Comparison of ENCODE assay signal across 8 cellular contexts in the genomic region with DNA sequence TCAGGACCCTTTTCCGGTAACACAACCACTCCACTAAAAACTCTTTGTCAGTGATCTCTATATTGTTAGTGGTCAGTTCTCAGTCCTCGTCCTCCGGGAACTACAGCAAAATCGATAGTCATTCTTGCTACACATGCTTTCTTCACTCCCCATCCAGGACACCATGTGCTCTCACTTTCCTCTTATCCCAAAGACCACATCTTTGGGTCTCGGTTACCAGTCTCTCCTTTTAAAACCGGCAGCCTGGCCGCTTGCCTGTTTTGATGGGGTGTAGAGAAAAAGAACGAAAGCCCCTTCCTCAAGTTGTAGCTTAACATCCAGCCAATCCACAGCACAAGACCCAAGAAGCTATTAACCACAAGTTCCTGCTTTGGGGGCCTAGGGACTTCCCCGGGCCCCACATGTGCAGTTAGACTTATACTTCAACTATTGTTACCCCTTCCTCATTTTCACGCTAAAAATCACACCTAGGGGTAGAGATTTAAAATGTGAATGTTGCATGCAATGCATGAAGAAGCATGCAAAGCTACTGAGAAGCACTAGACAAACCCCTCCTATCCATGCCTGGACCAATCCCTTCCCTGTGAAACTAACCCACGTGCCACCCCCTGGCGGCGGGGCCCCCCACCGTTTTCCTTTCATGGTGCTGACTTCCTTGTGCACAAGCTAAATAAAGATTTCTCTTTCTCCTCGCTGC. TPM values are rescaled to one million over a fixed set of nuclear protein-coding genes. Genes with fewer than 3 reads are reported as not detected.
DNase-seq lines count a peak whose midpoint lies in the region; ATAC-seq, FAIRE-seq and TF ChIP-seq lines count a peak whose summit lies in the region.

No MANE protein-coding gene starts in this region.

- peak overlapping the region; percentile 77 for H3K4me3 Mint-ChIP-seq in astrocyte (ENCODE audit: unreplicated experiment)

- TF ChIP-seq CTCF in Panc1 (IDR thresholded peaks at IDR 0.05) (no peak), astrocyte (IDR thresholded peaks at IDR 0.05; ENCODE audit: insufficient read depth, low read depth, low read length) (no peak), gastrocnemius medialis (IDR thresholded peaks at IDR 0.05 in 4 of 5, conservative IDR thresholded peaks at IDR 0.05 in 1 of 5) (no peak), WERI-Rb-1 (IDR thresholded peaks at IDR 0.05; ENCODE audit: low read depth, low read length) (no peak)

- H3K9me3 ChIP-seq in Panc1 (ENCODE audit: control insufficient read depth, insufficient read depth, low read depth, low read length) = peaks cover 7% of the 10 kb centered on the region; the same call in 1 of the 2 replicates
- H3K9me3 ChIP-seq in astrocyte (ENCODE audit: insufficient read depth, low read depth, low read length) = peaks cover 6% of the 10 kb centered on the region
- H3K9me3 ChIP-seq in gastrocnemius medialis = peaks cover 0 to 4% (median 0%) of the 10 kb centered on the region in 3 donors
- H3K9me3 ChIP-seq in WERI-Rb-1 (ENCODE audit: severe bottlenecking) = peaks cover 31% of the 10 kb centered on the region

- H3K9ac ChIP-seq in astrocyte (ENCODE audit: low read length) = no peak overlapping the region

- peaks cover 21% of the 10 kb centered on the region for H3K9me3 Mint-ChIP-seq in astrocyte (ENCODE audit: unreplicated experiment)

- TF ChIP-seq POLR2A in gastrocnemius medialis (IDR thresholded peaks at IDR 0.05) = no peak

- H3K27ac ChIP-seq in Panc1 (ENCODE audit: low read length) (peak overlapping the region; percentile 95), astrocyte (ENCODE audit: low read depth, low read length) (no peak overlapping the region), gastrocnemius medialis (peak overlapping the region; percentile 90 to 95 (median 95)), WERI-Rb-1 (no peak overlapping the region)

- intact Hi-C loops in Panc1 (cut with micrococcal nuclease; ENCODE audit: unreplicated experiment) (no loop called here), gastrocnemius medialis (cut with DNase I; ENCODE audit: low total_unique reads) (loop anchor here (1.0 to 5.0 kb wide), 2 partner anchors 48 to 261 kb away; partner anchors contain the start of gene DUSP8)

- H3K36me3 ChIP-seq in Panc1 (ENCODE audit: control insufficient read depth, insufficient read depth, low read length) = no peaks in the 10 kb centered on the region
- no peaks in the 10 kb centered on the region for H3K36me3 ChIP-seq in astrocyte (ENCODE audit: insufficient read depth, low read length)
- no peaks in the 10 kb centered on the region for H3K36me3 ChIP-seq in gastrocnemius medialis
- H3K36me3 ChIP-seq in WERI-Rb-1 = peaks cover 11% of the 10 kb centered on the region

- H2AFZ ChIP-seq in astrocyte (ENCODE audit: low read depth, low read length) = no peak overlapping the region

- BruUV-seq in Panc1 (replicated peaks; lab: Mats Ljungman, UMichigan) = TSS peak; percentile 86

- CTCF ChIA-PET in Panc1 (lab: Charles Lee) = interaction anchor here (0.6 kb wide), 1 partner anchor 79 kb away, joined by 6 read pairs; the partner anchor contains the start of gene BRSK2

- peaks cover 22% of the 10 kb centered on the region for H3K4me1 ChIP-seq in Panc1 (ENCODE audit: control insufficient read depth, insufficient read depth, low read length)
- peaks cover 15% of the 10 kb centered on the region for H3K4me1 ChIP-seq in astrocyte (ENCODE audit: insufficient read depth, low read length)
- peaks cover 25 to 34% of the 10 kb centered on the region in 2 donors for H3K4me1 ChIP-seq in gastrocnemius medialis

- FAIRE-seq in astrocyte (lab: Jason Lieb, UNC) = no peak

- H4K20me1 ChIP-seq in astrocyte (ENCODE audit: insufficient read depth, low read length) = peaks cover 30% of the 10 kb centered on the region

- ATAC-seq in Panc1 = no peak
- no peak for ATAC-seq in gastrocnemius medialis

- no peak for DNase-seq in Panc1 (ENCODE audit: low read depth, low spot score)
- DNase-seq in astrocyte (ENCODE audit: low read depth) = no peak
- DNase-seq in gastrocnemius medialis = no peak
- DNase-seq in WERI-Rb-1 = no peak
- no peak for DNase-seq in cerebellum (ENCODE audit: low spot score)
- no peak for DNase-seq in NCI-H128 (lab: John Stamatoyannopoulos, UW; ENCODE audit: unreplicated experiment)
- DNase-seq in NCI-H2029 treated with DMSO at 0.1 percent for 48 hours (lab: John Stamatoyannopoulos, UW) = no peak

- H3K27me3 ChIP-seq in Panc1 (ENCODE audit: control insufficient read depth, insufficient read depth, low read length) (no peaks in the 10 kb centered on the region), astrocyte (ENCODE audit: insufficient read depth, low read length) (peaks cover 5% of the 10 kb centered on the region), gastrocnemius medialis (no peaks in the 10 kb centered on the region), WERI-Rb-1 (ENCODE audit: insufficient read depth, low read depth, severe bottlenecking) (no peaks in the 10 kb centered on the region)

- peaks cover 6% of the 10 kb centered on the region for H3K4me1 Mint-ChIP-seq in astrocyte (ENCODE audit: low read depth, unreplicated experiment)

- peaks cover 1% of the 10 kb centered on the region for H3K36me3 Mint-ChIP-seq in astrocyte (ENCODE audit: low read depth, unreplicated experiment)

- H3K4me3 ChIP-seq in GM08714 (ENCODE audit: low read length) (peak overlapping the region; percentile 62; the same call in 1 of the 2 replicates), Panc1 (ENCODE audit: low read depth in 2 of 2, low read length in 2 of 2) (peak overlapping the region; percentile 66 to 76), astrocyte (ENCODE audit: insufficient read depth, low read depth, low read length) (no peak overlapping the region), gastrocnemius medialis (peak overlapping the region; percentile 66 to 92 (median 76)), WERI-Rb-1 (ENCODE audit: low read depth, low read length) (no peak overlapping the region)

- peaks cover 35% of the 10 kb centered on the region for H3K79me2 ChIP-seq in astrocyte (ENCODE audit: insufficient read depth, low read length)

- POLR2A ChIA-PET in Panc1 (lab: Charles Lee) = interaction anchor here (0.6 to 1.5 kb wide), 3 partner anchors 41 to 85 kb away, joined by 4 to 6 read pairs (median 4); no protein-coding TSS in a partner anchor

- peak overlapping the region; percentile 98 for H3K4me2 ChIP-seq in astrocyte (ENCODE audit: low read length)

- in situ Hi-C loops in Panc1 (cut with HindIII; ENCODE audit: low pct_unique_long_range_greater_than_20kb, low sequenced_read_pairs) = no loop called here
- in situ Hi-C loops in gastrocnemius medialis (cut with MboI; ENCODE audit: low sequenced_read_pairs in 4 of 4) = loop anchor here in 2 of 4 donors (10.0 to 25.0 kb wide), 2 partner anchors 201 to 214 kb away; no protein-coding TSS in a partner anchor

- no peak overlapping the region for H3K27ac Mint-ChIP-seq in astrocyte (ENCODE audit: unreplicated experiment)

- peaks cover 4% of the 10 kb centered on the region for H3K27me3 Mint-ChIP-seq in astrocyte (ENCODE audit: low read depth, unreplicated experiment)

RNA-seq across cellular contexts. Expression of gene TOLLIP, which starts 1.5 kb away (rescaled TPM):
- total RNA-seq in Panc1 (2021; ENCODE audit: unreplicated experiment) (141 TPM), astrocyte (44.8 and 46.4 TPM in 2 replicates), gastrocnemius medialis (10 to 100 TPM; 49.8 to 91.7 (median 85.0) TPM), cerebellum (18.6 TPM)
- polyA plus RNA-seq in Panc1 (2012; ENCODE audit: insufficient read length) = 222 TPM

Comparison
In these comparisons a context has a peak if more than half of its experiments do, and no peak if none do; other contexts are left out.
1. H3K4me3 ChIP-seq: peak in GM08714 (single experiment), Panc1 (2 of 2) and gastrocnemius medialis (4 of 4); none in astrocyte (single experiment) and WERI-Rb-1 (single experiment).
2. H3K27ac ChIP-seq: peak in Panc1 (single experiment) and gastrocnemius medialis (4 of 4); none in astrocyte (single experiment) and WERI-Rb-1 (single experiment).